Comparison of ENCODE assay signal across 8 cellular contexts in genomic region chr3:21407743-21408142, GRCh38.
"Had no signal": no experiment of that assay in that cellular context is flagged by ENCODE, and none has a peak within 500 bp of the region (broad histone marks: within the 10 kb centered on the region; RNA-seq: fewer than 3 reads in every experiment).

No MANE protein-coding gene starts in this region.

- H3K4me3 ChIP-seq: GM23248, HAP-1 had no signal

- H3K4me1 ChIP-seq: HAP-1 had no signal

- DNase-seq: GM23248, GOT3, H7, HFFc6 had no signal

- H2AFZ ChIP-seq: GM23248 had no signal

- FAIRE-seq: HepG2 had no signal

- H3K27ac ChIP-seq: GM23248, HL-60 had no signal

- H3K9me3 ChIP-seq: HAP-1 had no signal

- ATAC-seq: HCT116, HepG2 had no signal

- H3K36me3 ChIP-seq: HAP-1 had no signal
